Comparison of ENCODE assay signal across 8 cellular contexts in genomic region chr11:113314389-113315301, GRCh38. TPM values are rescaled to one million over a fixed set of nuclear protein-coding genes. Genes with fewer than 3 reads are reported as not detected.
DNase-seq lines count a peak whose midpoint lies in the region; ATAC-seq, FAIRE-seq and TF ChIP-seq lines count a peak whose summit lies in the region.

Gene TTC12 (plus strand): TSS chr11:113314583. CDS start chr11:113316258, 1,675 bp downstream.

- peak; percentile 20 for TF ChIP-seq RAD21 in neural cell (conservative IDR thresholded peaks at IDR 0.05)

- peak; percentile 8 for TF ChIP-seq CTCF in neural cell (IDR thresholded peaks at IDR 0.05; ENCODE audit: poor library complexity, severe bottlenecking)

- ATAC-seq in GM21367 (IDR thresholded peaks at IDR 0.05; ENCODE audit: unreplicated experiment), result peak; percentile 97

- no peaks in the 10 kb centered on the region for H3K9me3 ChIP-seq in neural cell (ENCODE audit: low read length)

- no peaks in the 10 kb centered on the region for H3K9me2 ChIP-seq in neural cell (ENCODE audit: insufficient read depth, low read length)

- peaks cover 21% of the 10 kb centered on the region for H3K4me1 Mint-ChIP-seq in stimulated activated naive CD8-positive, alpha-beta T cell treated with anti-CD3 and anti-CD28 coated beads, Interleukin-15, Interleukin-2, amounts not matched to agents 100 ng/mL and 50 ng/mL, for 24 hours (ENCODE audit: low read depth)

- peak within 1 kb of the TSS; percentile 61 for H3K4me3 ChIP-seq in neural cell (ENCODE audit: low read length)

- H4K20me1 ChIP-seq in neural cell (ENCODE audit: insufficient read depth), result no peaks in the 10 kb centered on the region

- no peak for TF ChIP-seq EP300 in neural cell (conservative IDR thresholded peaks at IDR 0.05; ENCODE audit: poor library complexity, severe bottlenecking)

- H3K4me3 Mint-ChIP-seq in stimulated activated naive CD8-positive, alpha-beta T cell treated with anti-CD3 and anti-CD28 coated beads, Interleukin-15, Interleukin-2, amounts not matched to agents 100 ng/mL and 50 ng/mL, for 24 hours, result peak within 1 kb of the TSS; percentile 82

- no peaks in the 10 kb centered on the region for H3K27me3 ChIP-seq in neural cell (ENCODE audit: insufficient read depth, low read depth, low read length)

- H3K27ac Mint-ChIP-seq in stimulated activated naive CD8-positive, alpha-beta T cell treated with anti-CD3 and anti-CD28 coated beads, Interleukin-15, Interleukin-2, amounts not matched to agents 100 ng/mL and 50 ng/mL, for 24 hours, result peak within 1 kb of the TSS; percentile 82

- H3K9me3 Mint-ChIP-seq in stimulated activated naive CD8-positive, alpha-beta T cell treated with anti-CD3 and anti-CD28 coated beads, Interleukin-15, Interleukin-2, amounts not matched to agents 100 ng/mL and 50 ng/mL, for 24 hours, result no peaks in the 10 kb centered on the region

- H3K27me3 Mint-ChIP-seq in stimulated activated naive CD8-positive, alpha-beta T cell treated with anti-CD3 and anti-CD28 coated beads, Interleukin-15, Interleukin-2, amounts not matched to agents 100 ng/mL and 50 ng/mL, for 24 hours, result no peaks in the 10 kb centered on the region

- in situ Hi-C loops in Caki2 (cut with HindIII; ENCODE audit: low pct_unique_long_range_greater_than_20kb, low sequenced_read_pairs), result no loop called here

- no peaks in the 10 kb centered on the region for H3K79me2 ChIP-seq in neural cell (replicated peaks; ENCODE audit: insufficient read depth, low read length)

- H3K27ac ChIP-seq in neural cell (ENCODE audit: low read length), result peak within 1 kb of the TSS; percentile 9

- H3K36me3 Mint-ChIP-seq in stimulated activated naive CD8-positive, alpha-beta T cell treated with anti-CD3 and anti-CD28 coated beads, Interleukin-15, Interleukin-2, amounts not matched to agents 100 ng/mL and 50 ng/mL, for 24 hours (ENCODE audit: low read depth), result peaks cover 23% of the 10 kb centered on the region

- peak; percentile 84 for FAIRE-seq in HTR-8/SVneo (lab: Jason Lieb, UNC)

- H2AFZ ChIP-seq in neural cell (ENCODE audit: low read depth, low read length), result no peak within 1 kb of the TSS

- H3K4me2 ChIP-seq in neural cell (ENCODE audit: low read length), result no peak within 1 kb of the TSS

- no peaks in the 10 kb centered on the region for H3K36me3 ChIP-seq in neural cell (ENCODE audit: insufficient read depth, low read length)

- peak within 1 kb of the TSS; percentile 53 for H3K9ac ChIP-seq in neural cell (ENCODE audit: low read length)

- H3F3A ChIP-seq in neural cell (ENCODE audit: insufficient read depth, low read length, poor library complexity, severe bottlenecking), result no peaks in the 10 kb centered on the region

- peak; percentile 82 for DNase-seq in Caki2 (ENCODE audit: low read depth)
- peak; percentile 73 for DNase-seq in HTR-8/SVneo (ENCODE audit: insufficient read length, low spot score)
- DNase-seq in RKO (ENCODE audit: low spot score), result peak; percentile 91
- peak; percentile 92 for DNase-seq in activated effector memory CD4-positive, alpha-beta T cell treated with Interleukin-2 at 50 U/mL for 16 hours
- peak; percentile 73 for DNase-seq in fibroblast of the conjunctiva (ENCODE audit: low read depth)

TF ChIP-seq in neural cell, 6 proteins besides CTCF, POLR2A, EP300 and RAD21:
- TF ChIP-seq EZH2 (IDR thresholded peaks at IDR 0.05; ENCODE audit: borderline replicate concordance, insufficient read depth, low read length, poor library complexity, severe bottlenecking) (no peak), MXI1 (conservative IDR thresholded peaks at IDR 0.05; ENCODE audit: poor library complexity, severe bottlenecking) (peak; percentile 42)

RNA-seq across cellular contexts. Expression of gene TTC12, which starts in this region (rescaled TPM):
- 7.8 and 16.5 TPM in 2 replicates for total RNA-seq in Caki2 (2014; rRNA removed; shearing (Covaris generic); ENCODE audit: low replicate concordance)
- polyA plus RNA-seq in neural cell, result 3.1 and 4.2 TPM in 2 replicates
- polyA minus RNA-seq in neural cell, result 4.9 and 6.3 TPM in 2 replicates

Comparison
In these comparisons a context has a peak if more than half of its experiments do, and no peak if none do; other contexts are left out.
1. Peak in every context shown above with its lines: DNase-seq, ATAC-seq, H3K4me3 ChIP-seq and H3K27ac ChIP-seq.